Comparison of ENCODE assay signal across 1 cellular context in the genomic region with DNA sequence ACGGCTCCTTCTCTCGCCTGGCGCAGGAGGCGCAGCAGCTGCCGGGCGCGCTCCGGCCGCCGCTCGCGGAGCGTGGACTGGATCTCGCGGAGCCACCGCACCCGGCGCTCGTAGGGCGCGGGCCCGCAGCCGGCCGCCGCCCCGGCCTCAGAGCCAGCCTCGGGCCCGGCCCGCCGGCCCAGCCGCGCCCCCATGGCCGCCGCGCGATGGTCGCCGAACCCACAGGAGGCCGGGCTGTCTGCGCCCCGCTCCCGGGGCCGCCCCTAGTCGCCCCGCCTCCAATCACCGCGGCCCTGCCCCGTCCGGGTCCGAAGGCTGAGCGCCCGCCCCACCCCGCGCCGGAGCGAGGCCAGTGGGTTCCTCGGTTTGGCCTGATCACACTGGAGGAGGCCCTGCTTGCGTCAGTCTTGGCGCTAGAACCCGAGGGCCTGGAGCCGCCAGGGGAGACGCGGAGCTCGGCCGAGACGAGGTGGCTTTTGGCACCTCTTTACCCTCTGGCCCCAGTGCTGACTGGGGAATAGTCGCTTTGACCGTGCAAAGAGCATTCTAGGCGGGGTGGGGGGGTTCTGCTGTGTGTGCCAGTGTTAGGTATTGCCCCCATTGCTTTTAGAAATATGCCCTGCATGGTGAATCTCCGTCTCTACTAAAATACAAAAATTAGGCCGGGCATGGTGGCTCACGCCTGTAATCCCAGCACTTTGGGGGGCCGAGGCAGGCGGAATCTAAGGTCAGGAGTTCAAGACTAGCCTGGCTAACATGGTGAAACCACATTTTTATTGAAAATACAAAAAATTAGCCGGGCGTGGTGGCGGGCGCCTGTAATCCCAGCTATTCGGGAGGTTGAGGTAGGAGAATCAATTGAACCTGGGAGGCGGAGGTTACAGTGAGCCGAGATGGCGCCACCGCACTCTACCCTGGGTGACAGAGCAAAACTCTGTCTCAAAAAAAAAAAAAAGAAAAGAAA.
TF ChIP-seq lines count a peak whose summit lies in the region.

A gene with protein sequence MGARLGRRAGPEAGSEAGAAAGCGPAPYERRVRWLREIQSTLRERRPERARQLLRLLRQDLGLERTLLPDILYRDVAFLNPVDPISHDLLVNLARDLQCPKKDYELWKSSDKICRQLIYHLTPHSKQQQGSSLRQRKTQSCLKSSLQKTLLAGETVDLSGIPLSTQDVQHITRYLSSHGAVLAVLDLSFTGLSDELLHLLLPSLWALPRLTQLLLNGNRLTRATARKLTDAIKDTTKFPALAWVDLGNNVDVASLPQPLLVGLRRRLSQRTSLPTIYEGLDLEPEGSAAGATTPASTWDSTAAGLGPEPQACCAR (minus strand): TSS at position 228 of the 964 bp plus-strand sequence. CDS start 34 bp downstream, at position 194.

TF ChIP-seq in HepG2, 621 proteins besides CTCF, POLR2A, EP300 and RAD21 (continued from another document and continues in another):
- no peak for TF ChIP-seq MEIS1 (CRISPR knock-in tag; IDR thresholded peaks at IDR 0.05; ENCODE audit: borderline replicate concordance)
- TF ChIP-seq ZNF891 (CRISPR knock-in tag; IDR thresholded peaks at IDR 0.05), result no peak; the same call in 1 of the 2 replicates
- TF ChIP-seq THAP11 (CRISPR knock-in tag; IDR thresholded peaks at IDR 0.05), result peak; percentile 67; the same call in 1 of the 2 replicates
- TF ChIP-seq, protein P1, sequence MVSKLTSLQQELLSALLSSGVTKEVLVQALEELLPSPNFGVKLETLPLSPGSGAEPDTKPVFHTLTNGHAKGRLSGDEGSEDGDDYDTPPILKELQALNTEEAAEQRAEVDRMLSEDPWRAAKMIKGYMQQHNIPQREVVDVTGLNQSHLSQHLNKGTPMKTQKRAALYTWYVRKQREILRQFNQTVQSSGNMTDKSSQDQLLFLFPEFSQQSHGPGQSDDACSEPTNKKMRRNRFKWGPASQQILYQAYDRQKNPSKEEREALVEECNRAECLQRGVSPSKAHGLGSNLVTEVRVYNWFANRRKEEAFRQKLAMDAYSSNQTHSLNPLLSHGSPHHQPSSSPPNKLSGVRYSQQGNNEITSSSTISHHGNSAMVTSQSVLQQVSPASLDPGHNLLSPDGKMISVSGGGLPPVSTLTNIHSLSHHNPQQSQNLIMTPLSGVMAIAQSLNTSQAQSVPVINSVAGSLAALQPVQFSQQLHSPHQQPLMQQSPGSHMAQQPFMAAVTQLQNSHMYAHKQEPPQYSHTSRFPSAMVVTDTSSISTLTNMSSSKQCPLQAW (CRISPR knock-in tag; IDR thresholded peaks at IDR 0.05), result peak; percentile 91
- no peak for TF ChIP-seq FOSL1 (CRISPR knock-in tag; IDR thresholded peaks at IDR 0.05; ENCODE audit: borderline replicate concordance)
- no peak for TF ChIP-seq MTF1 (CRISPR knock-in tag; IDR thresholded peaks at IDR 0.05)
- TF ChIP-seq MBD4 (IDR thresholded peaks at IDR 0.05; ENCODE audit: borderline replicate concordance, low read length), result no peak
- TF ChIP-seq, protein P2, sequence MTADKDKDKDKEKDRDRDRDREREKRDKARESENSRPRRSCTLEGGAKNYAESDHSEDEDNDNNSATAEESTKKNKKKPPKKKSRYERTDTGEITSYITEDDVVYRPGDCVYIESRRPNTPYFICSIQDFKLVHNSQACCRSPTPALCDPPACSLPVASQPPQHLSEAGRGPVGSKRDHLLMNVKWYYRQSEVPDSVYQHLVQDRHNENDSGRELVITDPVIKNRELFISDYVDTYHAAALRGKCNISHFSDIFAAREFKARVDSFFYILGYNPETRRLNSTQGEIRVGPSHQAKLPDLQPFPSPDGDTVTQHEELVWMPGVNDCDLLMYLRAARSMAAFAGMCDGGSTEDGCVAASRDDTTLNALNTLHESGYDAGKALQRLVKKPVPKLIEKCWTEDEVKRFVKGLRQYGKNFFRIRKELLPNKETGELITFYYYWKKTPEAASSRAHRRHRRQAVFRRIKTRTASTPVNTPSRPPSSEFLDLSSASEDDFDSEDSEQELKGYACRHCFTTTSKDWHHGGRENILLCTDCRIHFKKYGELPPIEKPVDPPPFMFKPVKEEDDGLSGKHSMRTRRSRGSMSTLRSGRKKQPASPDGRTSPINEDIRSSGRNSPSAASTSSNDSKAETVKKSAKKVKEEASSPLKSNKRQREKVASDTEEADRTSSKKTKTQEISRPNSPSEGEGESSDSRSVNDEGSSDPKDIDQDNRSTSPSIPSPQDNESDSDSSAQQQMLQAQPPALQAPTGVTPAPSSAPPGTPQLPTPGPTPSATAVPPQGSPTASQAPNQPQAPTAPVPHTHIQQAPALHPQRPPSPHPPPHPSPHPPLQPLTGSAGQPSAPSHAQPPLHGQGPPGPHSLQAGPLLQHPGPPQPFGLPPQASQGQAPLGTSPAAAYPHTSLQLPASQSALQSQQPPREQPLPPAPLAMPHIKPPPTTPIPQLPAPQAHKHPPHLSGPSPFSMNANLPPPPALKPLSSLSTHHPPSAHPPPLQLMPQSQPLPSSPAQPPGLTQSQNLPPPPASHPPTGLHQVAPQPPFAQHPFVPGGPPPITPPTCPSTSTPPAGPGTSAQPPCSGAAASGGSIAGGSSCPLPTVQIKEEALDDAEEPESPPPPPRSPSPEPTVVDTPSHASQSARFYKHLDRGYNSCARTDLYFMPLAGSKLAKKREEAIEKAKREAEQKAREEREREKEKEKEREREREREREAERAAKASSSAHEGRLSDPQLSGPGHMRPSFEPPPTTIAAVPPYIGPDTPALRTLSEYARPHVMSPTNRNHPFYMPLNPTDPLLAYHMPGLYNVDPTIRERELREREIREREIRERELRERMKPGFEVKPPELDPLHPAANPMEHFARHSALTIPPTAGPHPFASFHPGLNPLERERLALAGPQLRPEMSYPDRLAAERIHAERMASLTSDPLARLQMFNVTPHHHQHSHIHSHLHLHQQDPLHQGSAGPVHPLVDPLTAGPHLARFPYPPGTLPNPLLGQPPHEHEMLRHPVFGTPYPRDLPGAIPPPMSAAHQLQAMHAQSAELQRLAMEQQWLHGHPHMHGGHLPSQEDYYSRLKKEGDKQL (CRISPR knock-in tag; IDR thresholded peaks at IDR 0.05; ENCODE audit: low read depth), result 0 out of 2 replicates have a peak, but pooled peaks have one; percentile 23
- TF ChIP-seq THYN1 (CRISPR knock-in tag; IDR thresholded peaks at IDR 0.05; ENCODE audit: borderline replicate concordance, low read depth), result peak; percentile 43; the same call in 1 of the 2 replicates
- TF ChIP-seq ZNF713 (CRISPR knock-in tag; IDR thresholded peaks at IDR 0.05), result no peak
- TF ChIP-seq PHF5A (CRISPR knock-in tag; IDR thresholded peaks at IDR 0.05; ENCODE audit: low read depth, unreplicated experiment), result no peak
- TF ChIP-seq ZBTB8A (CRISPR knock-in tag; IDR thresholded peaks at IDR 0.05; ENCODE audit: borderline replicate concordance, low read depth), result no peak
- peak; percentile 92 for TF ChIP-seq POLR2AphosphoS5 (IDR thresholded peaks at IDR 0.05; ENCODE audit: low read depth, low read length)
- no peak for TF ChIP-seq ZNF160 (CRISPR knock-in tag; IDR thresholded peaks at IDR 0.05)
- peak; percentile 5; the same call in 1 of the 2 replicates for TF ChIP-seq ZBTB7B (CRISPR knock-in tag; IDR thresholded peaks at IDR 0.05)
- TF ChIP-seq, protein P3, sequence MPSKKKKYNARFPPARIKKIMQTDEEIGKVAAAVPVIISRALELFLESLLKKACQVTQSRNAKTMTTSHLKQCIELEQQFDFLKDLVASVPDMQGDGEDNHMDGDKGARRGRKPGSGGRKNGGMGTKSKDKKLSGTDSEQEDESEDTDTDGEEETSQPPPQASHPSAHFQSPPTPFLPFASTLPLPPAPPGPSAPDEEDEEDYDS (CRISPR knock-in tag; IDR thresholded peaks at IDR 0.05), result peak; percentile 87
- TF ChIP-seq, protein P4, sequence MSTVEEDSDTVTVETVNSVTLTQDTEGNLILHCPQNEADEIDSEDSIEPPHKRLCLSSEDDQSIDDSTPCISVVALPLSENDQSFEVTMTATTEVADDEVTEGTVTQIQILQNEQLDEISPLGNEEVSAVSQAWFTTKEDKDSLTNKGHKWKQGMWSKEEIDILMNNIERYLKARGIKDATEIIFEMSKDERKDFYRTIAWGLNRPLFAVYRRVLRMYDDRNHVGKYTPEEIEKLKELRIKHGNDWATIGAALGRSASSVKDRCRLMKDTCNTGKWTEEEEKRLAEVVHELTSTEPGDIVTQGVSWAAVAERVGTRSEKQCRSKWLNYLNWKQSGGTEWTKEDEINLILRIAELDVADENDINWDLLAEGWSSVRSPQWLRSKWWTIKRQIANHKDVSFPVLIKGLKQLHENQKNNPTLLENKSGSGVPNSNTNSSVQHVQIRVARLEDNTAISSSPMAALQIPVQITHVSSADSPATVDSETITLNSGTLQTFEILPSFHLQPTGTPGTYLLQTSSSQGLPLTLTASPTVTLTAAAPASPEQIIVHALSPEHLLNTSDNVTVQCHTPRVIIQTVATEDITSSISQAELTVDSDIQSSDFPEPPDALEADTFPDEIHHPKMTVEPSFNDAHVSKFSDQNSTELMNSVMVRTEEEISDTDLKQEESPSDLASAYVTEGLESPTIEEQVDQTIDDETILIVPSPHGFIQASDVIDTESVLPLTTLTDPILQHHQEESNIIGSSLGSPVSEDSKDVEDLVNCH (CRISPR knock-in tag; IDR thresholded peaks at IDR 0.05), result no peak
- TF ChIP-seq KAT8 (CRISPR knock-in tag; IDR thresholded peaks at IDR 0.05), result peak; percentile 46; the same call in 1 of the 2 replicates
- no peak for TF ChIP-seq ADNP (CRISPR knock-in tag; IDR thresholded peaks at IDR 0.05)
- TF ChIP-seq, protein P5, sequence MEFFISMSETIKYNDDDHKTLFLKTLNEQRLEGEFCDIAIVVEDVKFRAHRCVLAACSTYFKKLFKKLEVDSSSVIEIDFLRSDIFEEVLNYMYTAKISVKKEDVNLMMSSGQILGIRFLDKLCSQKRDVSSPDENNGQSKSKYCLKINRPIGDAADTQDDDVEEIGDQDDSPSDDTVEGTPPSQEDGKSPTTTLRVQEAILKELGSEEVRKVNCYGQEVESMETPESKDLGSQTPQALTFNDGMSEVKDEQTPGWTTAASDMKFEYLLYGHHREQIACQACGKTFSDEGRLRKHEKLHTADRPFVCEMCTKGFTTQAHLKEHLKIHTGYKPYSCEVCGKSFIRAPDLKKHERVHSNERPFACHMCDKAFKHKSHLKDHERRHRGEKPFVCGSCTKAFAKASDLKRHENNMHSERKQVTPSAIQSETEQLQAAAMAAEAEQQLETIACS (CRISPR knock-in tag; IDR thresholded peaks at IDR 0.05), result peak; percentile 9; the same call in 1 of the 2 replicates
- peak; percentile 17; the same call in 1 of the 2 replicates for TF ChIP-seq SIX4 (CRISPR knock-in tag; IDR thresholded peaks at IDR 0.05)
- TF ChIP-seq GATAD2A (CRISPR knock-in tag; IDR thresholded peaks at IDR 0.05), result peak; percentile 66; the same call in 1 of the 2 replicates
- no peak for TF ChIP-seq ZKSCAN8 (CRISPR knock-in tag; IDR thresholded peaks at IDR 0.05; ENCODE audit: borderline replicate concordance)
- TF ChIP-seq, protein P6, sequence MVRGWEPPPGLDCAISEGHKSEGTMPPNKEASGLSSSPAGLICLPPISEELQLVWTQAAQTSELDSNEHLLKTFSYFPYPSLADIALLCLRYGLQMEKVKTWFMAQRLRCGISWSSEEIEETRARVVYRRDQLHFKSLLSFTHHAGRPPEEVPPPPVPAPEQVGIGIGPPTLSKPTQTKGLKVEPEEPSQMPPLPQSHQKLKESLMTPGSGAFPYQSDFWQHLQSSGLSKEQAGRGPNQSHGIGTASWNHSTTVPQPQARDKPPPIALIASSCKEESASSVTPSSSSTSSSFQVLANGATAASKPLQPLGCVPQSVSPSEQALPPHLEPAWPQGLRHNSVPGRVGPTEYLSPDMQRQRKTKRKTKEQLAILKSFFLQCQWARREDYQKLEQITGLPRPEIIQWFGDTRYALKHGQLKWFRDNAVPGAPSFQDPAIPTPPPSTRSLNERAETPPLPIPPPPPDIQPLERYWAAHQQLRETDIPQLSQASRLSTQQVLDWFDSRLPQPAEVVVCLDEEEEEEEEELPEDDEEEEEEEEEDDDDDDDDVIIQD (CRISPR knock-in tag; IDR thresholded peaks at IDR 0.05; ENCODE audit: low read depth), result peak; percentile 62; the same call in 1 of the 2 replicates
- peak; percentile 55; the same call in 1 of the 2 replicates for TF ChIP-seq ZBTB38 (CRISPR knock-in tag; IDR thresholded peaks at IDR 0.05)
- TF ChIP-seq ZNF350 (CRISPR knock-in tag; IDR thresholded peaks at IDR 0.05; ENCODE audit: borderline replicate concordance, low read depth), result no peak
- TF ChIP-seq GATA4 (IDR thresholded peaks at IDR 0.05; ENCODE audit: borderline replicate concordance, low read depth), result peak; percentile 32; the same call in 1 of the 2 replicates
- TF ChIP-seq ZFP82 (CRISPR knock-in tag; IDR thresholded peaks at IDR 0.05; ENCODE audit: borderline replicate concordance), result peak; percentile 93
- TF ChIP-seq ZNF235 (CRISPR knock-in tag; IDR thresholded peaks at IDR 0.05; ENCODE audit: borderline replicate concordance), result peak; percentile 60; the same call in 1 of the 2 replicates
- no peak; the same call in 1 of the 2 replicates for TF ChIP-seq ZNF121 (CRISPR knock-in tag; IDR thresholded peaks at IDR 0.05)
- no peak for TF ChIP-seq TCF7L2 (IDR thresholded peaks at IDR 0.05; ENCODE audit: low read depth, low read length)
- TF ChIP-seq FOXA1 (IDR thresholded peaks at IDR 0.05), result no peak
- peak; percentile 19; the same call in 1 of the 2 replicates for TF ChIP-seq FOXA1 (CRISPR knock-in tag; IDR thresholded peaks at IDR 0.05)
- 0 out of 2 replicates have a peak, but pooled peaks have one; percentile 22 for TF ChIP-seq ETV5 (CRISPR knock-in tag; IDR thresholded peaks at IDR 0.05; ENCODE audit: borderline replicate concordance)
- peak; percentile 28; the same call in 1 of the 2 replicates for TF ChIP-seq DMAP1 (CRISPR knock-in tag; IDR thresholded peaks at IDR 0.05)
- peak; percentile 49; the same call in 1 of the 2 replicates for TF ChIP-seq IRF2 (CRISPR knock-in tag; IDR thresholded peaks at IDR 0.05)
- peak; percentile 41; the same call in 1 of the 2 replicates for TF ChIP-seq NFYB (CRISPR knock-in tag; IDR thresholded peaks at IDR 0.05)
- TF ChIP-seq PAX8 (CRISPR knock-in tag; IDR thresholded peaks at IDR 0.05; ENCODE audit: borderline replicate concordance), result no peak
- no peak for TF ChIP-seq SIN3B (IDR thresholded peaks at IDR 0.05; ENCODE audit: low read length)
- TF ChIP-seq, protein P7, sequence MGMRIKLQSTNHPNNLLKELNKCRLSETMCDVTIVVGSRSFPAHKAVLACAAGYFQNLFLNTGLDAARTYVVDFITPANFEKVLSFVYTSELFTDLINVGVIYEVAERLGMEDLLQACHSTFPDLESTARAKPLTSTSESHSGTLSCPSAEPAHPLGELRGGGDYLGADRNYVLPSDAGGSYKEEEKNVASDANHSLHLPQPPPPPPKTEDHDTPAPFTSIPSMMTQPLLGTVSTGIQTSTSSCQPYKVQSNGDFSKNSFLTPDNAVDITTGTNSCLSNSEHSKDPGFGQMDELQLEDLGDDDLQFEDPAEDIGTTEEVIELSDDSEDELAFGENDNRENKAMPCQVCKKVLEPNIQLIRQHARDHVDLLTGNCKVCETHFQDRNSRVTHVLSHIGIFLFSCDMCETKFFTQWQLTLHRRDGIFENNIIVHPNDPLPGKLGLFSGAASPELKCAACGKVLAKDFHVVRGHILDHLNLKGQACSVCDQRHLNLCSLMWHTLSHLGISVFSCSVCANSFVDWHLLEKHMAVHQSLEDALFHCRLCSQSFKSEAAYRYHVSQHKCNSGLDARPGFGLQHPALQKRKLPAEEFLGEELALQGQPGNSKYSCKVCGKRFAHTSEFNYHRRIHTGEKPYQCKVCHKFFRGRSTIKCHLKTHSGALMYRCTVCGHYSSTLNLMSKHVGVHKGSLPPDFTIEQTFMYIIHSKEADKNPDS (CRISPR knock-in tag; IDR thresholded peaks at IDR 0.05), result no peak
- no peak for TF ChIP-seq ZBTB20 (CRISPR knock-in tag; IDR thresholded peaks at IDR 0.05; ENCODE audit: borderline replicate concordance, low read depth)
- TF ChIP-seq ZBTB1 (CRISPR knock-in tag; IDR thresholded peaks at IDR 0.05; ENCODE audit: borderline replicate concordance), result no peak
- no peak for TF ChIP-seq SCMH1 (CRISPR knock-in tag; IDR thresholded peaks at IDR 0.05; ENCODE audit: borderline replicate concordance)
- TF ChIP-seq ZNF382 (CRISPR knock-in tag; IDR thresholded peaks at IDR 0.05; ENCODE audit: borderline replicate concordance), result no peak
- TF ChIP-seq ZFP36L2 (CRISPR knock-in tag; IDR thresholded peaks at IDR 0.05), result no peak
